In the genomic region with DNA sequence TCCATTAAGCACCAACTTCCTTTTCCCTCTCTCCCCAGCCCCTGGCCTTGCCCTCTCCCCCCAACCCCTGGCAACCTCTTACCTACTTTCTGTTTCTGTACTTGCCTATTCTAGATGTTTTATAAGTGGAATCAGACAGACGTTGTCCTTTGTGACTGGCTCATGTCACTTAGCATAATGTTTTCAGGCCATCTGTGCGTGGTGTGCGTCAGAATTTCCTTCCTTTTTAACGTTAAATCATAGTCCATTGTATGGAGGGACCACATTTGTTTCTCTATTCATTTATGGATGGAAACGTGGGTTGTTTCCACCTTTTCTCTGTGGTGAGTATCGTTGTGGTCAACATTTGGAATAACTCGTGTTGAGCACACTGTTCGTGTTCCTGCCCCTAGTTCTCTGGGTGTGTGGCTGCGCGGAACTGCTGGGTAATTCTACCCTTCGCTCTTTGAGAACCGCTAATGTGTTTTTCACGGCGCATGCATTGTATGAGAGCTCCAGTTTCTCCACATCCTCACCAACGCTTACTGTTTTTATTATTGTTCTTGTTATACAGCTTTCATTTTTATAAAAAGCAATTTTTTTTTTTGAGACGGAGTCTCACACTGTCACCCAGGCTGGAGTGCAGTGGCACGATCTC, we compare ENCODE assay signal across 1 cellular context.
TF ChIP-seq lines count a peak whose summit lies in the region.

No MANE protein-coding gene starts in this region.

TF ChIP-seq in H1, 55 proteins besides CTCF, POLR2A, EP300 and RAD21:
- TF ChIP-seq CBX5 (IDR thresholded peaks at IDR 0.05; ENCODE audit: low read depth, low read length) (no peak), JUN (IDR thresholded peaks at IDR 0.05; ENCODE audit: low read depth, low read length) (no peak), NRF1 (IDR thresholded peaks at IDR 0.05; ENCODE audit: low read depth, low read length) (no peak), SIRT6 (IDR thresholded peaks at IDR 0.05; ENCODE audit: low read length) (no peak), BACH1 (IDR thresholded peaks at IDR 0.05; ENCODE audit: low read length) (no peak), KDM1A (IDR thresholded peaks at IDR 0.05; ENCODE audit: borderline replicate concordance, low read length) (no peak), EGR1 (IDR thresholded peaks at IDR 0.05; ENCODE audit: borderline replicate concordance, low read depth, low read length) (no peak), TEAD4 (IDR thresholded peaks at IDR 0.05; ENCODE audit: low read depth, low read length) (no peak), HDAC2 (IDR thresholded peaks at IDR 0.05; ENCODE audit: borderline replicate concordance in 1 of 2, low read depth in 2 of 2, low read length in 2 of 2) (no peak), CHD2 (IDR thresholded peaks at IDR 0.05; ENCODE audit: low read length) (no peak), SUZ12 (IDR thresholded peaks at IDR 0.05; ENCODE audit: low read length) (no peak)
- TF ChIP-seq, protein P1, sequence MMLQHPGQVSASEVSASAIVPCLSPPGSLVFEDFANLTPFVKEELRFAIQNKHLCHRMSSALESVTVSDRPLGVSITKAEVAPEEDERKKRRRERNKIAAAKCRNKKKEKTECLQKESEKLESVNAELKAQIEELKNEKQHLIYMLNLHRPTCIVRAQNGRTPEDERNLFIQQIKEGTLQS (IDR thresholded peaks at IDR 0.05; ENCODE audit: insufficient read depth, low read depth, low read length) = no peak
